In genomic region chr13:38409771-38410170, GRCh38 we compare ENCODE assay signal across 29 cellular contexts.
"Had no signal": no experiment of that assay in that cellular context is flagged by ENCODE, and none has a peak within 500 bp of the region (broad histone marks: within the 10 kb centered on the region; RNA-seq: fewer than 3 reads in every experiment).

No MANE protein-coding gene starts in this region.

- H3K36me3 Mint-ChIP-seq: immature natural killer cell; mesothelial cell of epicardium; naive B cell; natural killer cell treated with Interleukin-12 subunit alpha and Interleukin-12 subunit beta and Interleukin-15 and Interleukin-18, amount 100 ng/mL, for 72 hours; stimulated activated naive B cell treated with anti-CD40 and anti-IgM and Interleukin-4, amounts not matched to agents 10 μg/mL and 1 μg/mL and 100 μg/mL, for 72 hours had no signal

- H3K9me3 Mint-ChIP-seq: endodermal cell; naive B cell; neural crest cell; stimulated activated naive B cell treated with anti-CD40 and anti-IgM and Interleukin-4, amounts not matched to agents 10 μg/mL and 1 μg/mL and 100 μg/mL, for 72 hours had no signal

- H3K4me3 Mint-ChIP-seq: dendritic cell treated with granulocyte-macrophage colony-stimulating factor and Interleukin-4, amounts not matched to agents 40 ng/mL and 50 ng/mL, for 4 days; endodermal cell; immature natural killer cell; mesothelial cell of epicardium; naive B cell; natural killer cell treated with Interleukin-12 subunit alpha and Interleukin-12 subunit beta and Interleukin-15 and Interleukin-18, amount 100 ng/mL, for 72 hours; neural crest cell; stimulated activated naive B cell treated with anti-CD40 and anti-IgM and Interleukin-4, amounts not matched to agents 10 μg/mL and 1 μg/mL and 100 μg/mL, for 72 hours; stimulated activated naive CD8-positive, alpha-beta T cell treated with anti-CD3 and anti-CD28 coated beads, Interleukin-15, Interleukin-2, amounts not matched to agents 100 ng/mL and 50 ng/mL, for 24 hours had no signal

- H3K27ac ChIP-seq: colonic mucosa, esophagus squamous epithelium, neutrophil, pancreas, right lobe of liver, thoracic aorta, tibial nerve, upper lobe of right lung, uterus had no signal

- H3K4me3 ChIP-seq: colonic mucosa, esophagus squamous epithelium, lung, mucosa of descending colon, pancreas, right lobe of liver, thoracic aorta, tibial nerve, upper lobe of right lung, uterus had no signal

- H3K36me3 ChIP-seq: colonic mucosa, esophagus squamous epithelium, neutrophil, pancreas, right lobe of liver, thoracic aorta, tibial nerve, upper lobe of right lung, uterus had no signal

- ATAC-seq: left lobe of liver; mucosa of descending colon; natural killer cell treated with Interleukin-12 subunit alpha and Interleukin-12 subunit beta and Interleukin-15 and Interleukin-18, amount 100 ng/mL, for 72 hours; pancreas; right lobe of liver; stimulated activated naive B cell treated with anti-CD40 and anti-IgM and Interleukin-4, amounts not matched to agents 10 μg/mL and 1 μg/mL and 100 μg/mL, for 72 hours; upper lobe of right lung had no signal

- H3K4me1 ChIP-seq: colonic mucosa, esophagus squamous epithelium, pancreas, right lobe of liver, tibial nerve, upper lobe of right lung, uterus had no signal

- H3K27ac Mint-ChIP-seq: dendritic cell treated with granulocyte-macrophage colony-stimulating factor and Interleukin-4, amounts not matched to agents 40 ng/mL and 50 ng/mL, for 4 days; endodermal cell; immature natural killer cell; mesothelial cell of epicardium; naive B cell; natural killer cell treated with Interleukin-12 subunit alpha and Interleukin-12 subunit beta and Interleukin-15 and Interleukin-18, amount 100 ng/mL, for 72 hours; stimulated activated naive B cell treated with anti-CD40 and anti-IgM and Interleukin-4, amounts not matched to agents 10 μg/mL and 1 μg/mL and 100 μg/mL, for 72 hours; stimulated activated naive CD8-positive, alpha-beta T cell treated with anti-CD3 and anti-CD28 coated beads, Interleukin-15, Interleukin-2, amounts not matched to agents 100 ng/mL and 50 ng/mL, for 24 hours had no signal

- DNase-seq: colonic mucosa; effector CD8-positive, alpha-beta T cell; endodermal cell; erythroblast; esophagus squamous epithelium; hypothalamus; immature natural killer cell; islet precursor cell; mesenchymal stem cell; mucosa of descending colon; naive B cell; pancreas; right lobe of liver; small intestine; stimulated activated CD4-positive, alpha-beta T cell treated with anti-CD3 and anti-CD28 coated beads, Interleukin-15, amount 100 ng/mL, for 24 hours; stimulated activated CD4-positive, alpha-beta T cell treated with anti-CD3 and anti-CD28 coated beads, Interleukin-2, amount 100 ng/mL, for 48 hours; stimulated activated naive B cell treated with anti-CD40 and anti-IgM and Interleukin-4, amounts not matched to agents 10 μg/mL and 1 μg/mL and 100 μg/mL, for 72 hours; upper lobe of right lung; uterus had no signal

- H3K9me3 ChIP-seq: colonic mucosa, esophagus squamous epithelium, mucosa of descending colon, neutrophil, pancreas, right lobe of liver, thoracic aorta, tibial nerve, upper lobe of right lung, uterus had no signal

- H3K27me3 ChIP-seq: colonic mucosa, esophagus squamous epithelium, neutrophil, pancreas, right lobe of liver, tibial nerve, upper lobe of right lung, uterus had no signal

- H3K27me3 Mint-ChIP-seq: dendritic cell treated with granulocyte-macrophage colony-stimulating factor and Interleukin-4, amounts not matched to agents 40 ng/mL and 50 ng/mL, for 4 days; natural killer cell treated with Interleukin-12 subunit alpha and Interleukin-12 subunit beta and Interleukin-15 and Interleukin-18, amount 100 ng/mL, for 72 hours had no signal

- H3K4me1 Mint-ChIP-seq: immature natural killer cell; naive B cell; neural crest cell; stimulated activated naive B cell treated with anti-CD40 and anti-IgM and Interleukin-4, amounts not matched to agents 10 μg/mL and 1 μg/mL and 100 μg/mL, for 72 hours had no signal
